1 cellular context compared by ENCODE assay signal in genomic region chr7:141738592-141739013, GRCh38.
A peak's percentile ranks its signal among the peaks of the same experiment; 100 is the strongest.
TF ChIP-seq lines count a peak whose summit lies in the region.

No MANE protein-coding gene starts in this region.

TF ChIP-seq in GM12878, 131 proteins besides CTCF, POLR2A, EP300 and RAD21:
- TF ChIP-seq ATF7 (IDR thresholded peaks at IDR 0.05; ENCODE audit: low read depth) (no peak), YBX1 (IDR thresholded peaks at IDR 0.05) (no peak), DPF2 (IDR thresholded peaks at IDR 0.05) (0 out of 2 replicates have a peak, but pooled peaks have one; percentile 26), POLR2AphosphoS5 (IDR thresholded peaks at IDR 0.05; ENCODE audit: low read length) (peak; percentile 2; the same call in 1 of the 2 replicates)
TF ChIP-seq in GM12878: peak in this region for 2.
